Comparison of ENCODE assay signal across 8 cellular contexts in genomic region chr3:180996415-180996932, GRCh38.
"Had no signal": no experiment of that assay in that cellular context is flagged by ENCODE, and none has a peak within 500 bp of the region (broad histone marks: within the 10 kb centered on the region; RNA-seq: fewer than 3 reads in every experiment).

No MANE protein-coding gene starts in this region.

- H3K36me3 ChIP-seq: HAP-1 had no signal

- H3K9me3 ChIP-seq: HAP-1 had no signal

- ATAC-seq: HCT116, HepG2 had no signal

- H3K9ac ChIP-seq: GM23248 had no signal

- H3K4me1 ChIP-seq: HAP-1 had no signal

- DNase-seq: GM23248, GOT3, H7, KG1 had no signal

- H2AFZ ChIP-seq: GM23248 had no signal

- H3K27ac ChIP-seq: GM23248, HL-60 had no signal

- H3K4me3 ChIP-seq: GM23248, HAP-1 had no signal
